ENCODE assay signal across 11 cellular contexts in genomic region chr19:35459414-35460082, GRCh38. TPM values are rescaled to one million over a fixed set of nuclear protein-coding genes. Genes with fewer than 3 reads are reported as not detected.
DNase-seq lines count a peak whose midpoint lies in the region; ATAC-seq, FAIRE-seq and TF ChIP-seq lines count a peak whose summit lies in the region.
"Had no signal": no experiment of that assay in that cellular context is flagged by ENCODE, and none has a peak within 500 bp of the region (broad histone marks: within the 10 kb centered on the region; RNA-seq: fewer than 3 reads in every experiment).

No MANE protein-coding gene starts in this region.

- peaks cover 24 to 30% of the 10 kb centered on the region in 2 donors for H3K4me1 Mint-ChIP-seq in natural killer cell

- POLR2A ChIA-PET in endothelial cell of umbilical vein (lab: Charles Lee) = no interaction called here

- H3K9me3 ChIP-seq in breast epithelium = no peaks in the 10 kb centered on the region
- H3K9me3 ChIP-seq in mammary epithelial cell (replicated peaks; ENCODE audit: insufficient read depth, low read length) = no peaks in the 10 kb centered on the region
- H3K9me3 ChIP-seq in endothelial cell of umbilical vein (replicated peaks; ENCODE audit: control insufficient read depth, insufficient read depth, low read length) = no peaks in the 10 kb centered on the region

- H4K20me1 ChIP-seq in mammary epithelial cell (ENCODE audit: insufficient read depth, low read length) (no peaks in the 10 kb centered on the region), endothelial cell of umbilical vein (replicated peaks; ENCODE audit: control insufficient read depth, extremely low read depth, insufficient read depth, low read length) (no peaks in the 10 kb centered on the region)

- H3K9ac ChIP-seq in mammary epithelial cell (ENCODE audit: insufficient read depth, low read length) = no peak overlapping the region
- no peak overlapping the region for H3K9ac ChIP-seq in endothelial cell of umbilical vein (replicated peaks; ENCODE audit: extremely low read depth, insufficient read depth, low read length)

- CTCF ChIA-PET in mammary epithelial cell (lab: Charles Lee; ENCODE audit: low non-redundant PET) = no interaction called here
- CTCF ChIA-PET in endothelial cell of umbilical vein (lab: Charles Lee) = no interaction called here

- TF ChIP-seq CTCF in breast epithelium (IDR thresholded peaks at IDR 0.05) = no peak
- no peak for TF ChIP-seq CTCF in mammary epithelial cell (conservative IDR thresholded peaks at IDR 0.05 in 1 of 2, IDR thresholded peaks at IDR 0.05 in 1 of 2; ENCODE audit: extremely low read depth in 1 of 2, insufficient read depth in 1 of 2, low read depth in 1 of 2, low read length in 2 of 2)
- TF ChIP-seq CTCF in endothelial cell of umbilical vein (IDR thresholded peaks at IDR 0.05; ENCODE audit: extremely low read depth in 1 of 2, insufficient read depth in 1 of 2, low read depth in 1 of 2, low read length in 2 of 2) = no peak
- no peak for TF ChIP-seq CTCF in natural killer cell (IDR thresholded peaks at IDR 0.05)

- TF ChIP-seq POLR2A in breast epithelium (IDR thresholded peaks at IDR 0.05) (no peak), endothelial cell of umbilical vein (IDR thresholded peaks at IDR 0.05; ENCODE audit: low read depth, low read length) (no peak)

- in situ Hi-C loops in mammary epithelial cell (cut with MboI; ENCODE audit: low sequenced_read_pairs in 2 of 2) = loop anchor here in 1 of 2 donors (10.0 kb wide), 1 partner anchor 105 kb away; the partner anchor contains the start of gene FFAR3

- intact Hi-C loops in breast epithelium (cut with DNase I; ENCODE audit: low total_unique reads) (no loop called here), mammary epithelial cell (cut with micrococcal nuclease) (loop anchor here (10.0 kb wide), 1 partner anchor 395 kb away; no protein-coding TSS in a partner anchor), endothelial cell of umbilical vein (cut with micrococcal nuclease) (no loop called here), natural killer cell (cut with micrococcal nuclease) (loop anchor here (10.0 kb wide), 1 partner anchor 195 kb away; the partner anchor contains the start of gene USF2)

- H3K4me1 ChIP-seq in breast epithelium (no peaks in the 10 kb centered on the region), mammary epithelial cell (ENCODE audit: insufficient read depth, low read length) (no peaks in the 10 kb centered on the region), endothelial cell of umbilical vein (ENCODE audit: control insufficient read depth, extremely low read depth, insufficient read depth, low read length) (no peaks in the 10 kb centered on the region)

- H2AFZ ChIP-seq in mammary epithelial cell (ENCODE audit: low read depth, low read length) (no peak overlapping the region), endothelial cell of umbilical vein (ENCODE audit: low read depth, low read length) (no peak overlapping the region)

- H3K4me2 ChIP-seq in mammary epithelial cell (ENCODE audit: insufficient read depth, low read depth, low read length) (no peak overlapping the region), endothelial cell of umbilical vein (ENCODE audit: insufficient read depth, low read length) (no peak overlapping the region)

- H3K36me3 Mint-ChIP-seq in natural killer cell = no peaks in the 10 kb centered on the region

- dilution Hi-C loops in mammary epithelial cell (cut with HindIII; ENCODE audit: low sequenced_read_pairs) = no loop called here
- dilution Hi-C loops in endothelial cell of umbilical vein (cut with MboI; ENCODE audit: extremely low pct_ligation_motif_present, low sequenced_read_pairs) = no loop called here

- H3K9me3 Mint-ChIP-seq in natural killer cell = no peaks in the 10 kb centered on the region

- peak overlapping the region; percentile 33 to 76 for H3K27ac ChIP-seq in breast epithelium
- no peak overlapping the region for H3K27ac ChIP-seq in mammary epithelial cell (ENCODE audit: insufficient read depth, low read depth, low read length)
- H3K27ac ChIP-seq in endothelial cell of umbilical vein (ENCODE audit: insufficient read depth, low read depth, low read length) = no peak overlapping the region

- no peaks in the 10 kb centered on the region for H3K27me3 Mint-ChIP-seq in natural killer cell (ENCODE audit: low read depth in 2 of 2)

- FAIRE-seq in endothelial cell of umbilical vein (lab: Jason Lieb, UNC) = no peak

- H3K4me3 Mint-ChIP-seq in natural killer cell = no peak overlapping the region

- WGBS in mammary epithelial cell (ENCODE audit: low coverage, missing lambda C conversion rate) = 85% methylated on average over 14 of the region's 14 CpGs

- H3K27me3 ChIP-seq in breast epithelium (no peaks in the 10 kb centered on the region), mammary epithelial cell (ENCODE audit: insufficient read depth, low read length) (no peaks in the 10 kb centered on the region), endothelial cell of umbilical vein (ENCODE audit: control insufficient read depth in 2 of 2, insufficient read depth in 2 of 2, low read length in 2 of 2) (no peaks in the 10 kb centered on the region)

- H3K4me3 ChIP-seq in breast epithelium (no peak overlapping the region), mammary epithelial cell (replicated peaks in 1 of 3; ENCODE audit: insufficient read depth in 1 of 3, low read depth in 2 of 3, low read length in 3 of 3) (no peak overlapping the region), endothelial cell of umbilical vein (replicated peaks in 1 of 3; ENCODE audit: insufficient read depth in 1 of 3, low read depth in 1 of 3, low read length in 3 of 3) (no peak overlapping the region)

- H3K9me1 ChIP-seq in endothelial cell of umbilical vein (replicated peaks; ENCODE audit: control insufficient read depth, extremely low read depth, insufficient read depth, low read length) = no peaks in the 10 kb centered on the region

- DNase-seq in breast epithelium (ENCODE audit: low spot score in 2 of 2) (no peak), mammary epithelial cell (no peak), endothelial cell of umbilical vein (ENCODE audit: low read depth, low spot score) (peak; percentile 47), natural killer cell (no peak), NCI-H2107 (lab: John Stamatoyannopoulos, UW) (no peak), putamen (ENCODE audit: low spot score) (no peak)
- DNase-seq: ACHN; NCI-H1417; stimulated activated naive CD8-positive, alpha-beta T cell treated with anti-CD3 and anti-CD28 coated beads, Interleukin-15, Interleukin-2, amounts not matched to agents 100 U/mL and 50 U/mL, for 24 hours had no signal

- peak overlapping the region; percentile 8 to 45 for H3K27ac Mint-ChIP-seq in natural killer cell

- H3K79me2 ChIP-seq in mammary epithelial cell (ENCODE audit: insufficient read depth, low read length) (no peaks in the 10 kb centered on the region), endothelial cell of umbilical vein (ENCODE audit: control insufficient read depth, insufficient read depth, low read length) (no peaks in the 10 kb centered on the region)

- no peak for ATAC-seq in natural killer cell
- ATAC-seq in HG03432 (IDR thresholded peaks at IDR 0.05; ENCODE audit: unreplicated experiment) = no peak
- no peak for ATAC-seq in HG03439 (IDR thresholded peaks at IDR 0.05; ENCODE audit: unreplicated experiment)
- ATAC-seq: stimulated activated naive CD8-positive, alpha-beta T cell treated with anti-CD3 and anti-CD28 coated beads, Interleukin-15, Interleukin-2, amounts not matched to agents 100 U/mL and 50 U/mL, for 24 hours had no signal

- no peaks in the 10 kb centered on the region for H3K36me3 ChIP-seq in breast epithelium
- no peaks in the 10 kb centered on the region for H3K36me3 ChIP-seq in mammary epithelial cell (ENCODE audit: insufficient read depth, low read length)
- H3K36me3 ChIP-seq in endothelial cell of umbilical vein (ENCODE audit: control insufficient read depth in 2 of 2, extremely low read depth in 1 of 2, insufficient read depth in 2 of 2, low read length in 2 of 2) = no peaks in the 10 kb centered on the region

- BruUV-seq in mammary epithelial cell (replicated peaks; lab: Mats Ljungman, UMichigan) (no TSS peak), endothelial cell of umbilical vein (replicated peaks; lab: Mats Ljungman, UMichigan) (no TSS peak)

RNA-seq across cellular contexts. Expression of gene FFAR2, which starts 11.5 kb away (rescaled TPM):
- total RNA-seq in breast epithelium (under 1 TPM in 1 of 3 donors, not detected in 2; 0.15 TPM), mammary epithelial cell (not detected), endothelial cell of umbilical vein (not detected in 2 replicates), natural killer cell (1 to 10 TPM in 2 of 3 donors, under 1 TPM in 1; 0.70 to 8.6 (median 1.6) TPM)
- polyA plus RNA-seq in mammary epithelial cell (not detected), endothelial cell of umbilical vein (not detected in 2 replicates)
- polyA minus RNA-seq in mammary epithelial cell (not detected), endothelial cell of umbilical vein (not detected in 2 replicates)
- not detected in 2 replicates for polyA plus RNA-seq in endothelial cell of umbilical vein (2011; cell fraction: cytosol; rRNA removed)
- not detected in 2 replicates for polyA plus RNA-seq in endothelial cell of umbilical vein (2011; cell fraction: nucleus; rRNA removed)
- not detected in 2 replicates for polyA plus RNA-seq in endothelial cell of umbilical vein (2012)
- not detected for polyA minus RNA-seq in endothelial cell of umbilical vein (2011; cell fraction: cytosol; rRNA and poly(A)+ RNA removed)
- polyA minus RNA-seq in endothelial cell of umbilical vein (2011; cell fraction: nucleus; rRNA and poly(A)+ RNA removed) = not detected in 2 replicates

RNA-seq across cellular contexts. Expression of gene KRTDAP, which starts 30.7 kb away (rescaled TPM):
- total RNA-seq in breast epithelium = not detected
- not detected for total RNA-seq in mammary epithelial cell
- not detected for polyA plus RNA-seq in mammary epithelial cell
- polyA minus RNA-seq in mammary epithelial cell = not detected
- not detected in 2 replicates for total RNA-seq in endothelial cell of umbilical vein
- polyA plus RNA-seq in endothelial cell of umbilical vein = not detected in 2 replicates
- polyA plus RNA-seq in endothelial cell of umbilical vein (2011; cell fraction: cytosol; rRNA removed) = not detected in 2 replicates
- polyA plus RNA-seq in endothelial cell of umbilical vein (2011; cell fraction: nucleus; rRNA removed) = not detected in 2 replicates
- polyA plus RNA-seq in endothelial cell of umbilical vein (2012) = not detected in 2 replicates
- polyA minus RNA-seq in endothelial cell of umbilical vein = not detected in 2 replicates
- polyA minus RNA-seq in endothelial cell of umbilical vein (2011; cell fraction: cytosol; rRNA and poly(A)+ RNA removed) = not detected
- not detected in 2 replicates for polyA minus RNA-seq in endothelial cell of umbilical vein (2011; cell fraction: nucleus; rRNA and poly(A)+ RNA removed)
- total RNA-seq in natural killer cell = not detected

RNA-seq across cellular contexts. Expression of gene DMKN, which starts 53.9 kb away (rescaled TPM):
- 100 to 1,000 TPM in 1 of 3 donors, 10 to 100 TPM in 1, under 1 TPM in 1; 0.96 to 135 (median 61.0) TPM for total RNA-seq in breast epithelium
- 100 to 1,000 TPM; 127 to 237 TPM for total RNA-seq in mammary epithelial cell
- polyA plus RNA-seq in mammary epithelial cell = 212 TPM
- polyA minus RNA-seq in mammary epithelial cell = 74.9 TPM
- not detected in 2 replicates for total RNA-seq in endothelial cell of umbilical vein
- polyA plus RNA-seq in endothelial cell of umbilical vein = not detected in 2 replicates
- polyA plus RNA-seq in endothelial cell of umbilical vein (2011; cell fraction: cytosol; rRNA removed) = not detected in 2 replicates
- not detected in 2 replicates for polyA plus RNA-seq in endothelial cell of umbilical vein (2011; cell fraction: nucleus; rRNA removed)
- polyA plus RNA-seq in endothelial cell of umbilical vein (2012) = not detected in 2 replicates
- polyA minus RNA-seq in endothelial cell of umbilical vein = not detected in 2 replicates
- 17.7 TPM for polyA minus RNA-seq in endothelial cell of umbilical vein (2011; cell fraction: cytosol; rRNA and poly(A)+ RNA removed)
- not detected in 2 replicates for polyA minus RNA-seq in endothelial cell of umbilical vein (2011; cell fraction: nucleus; rRNA and poly(A)+ RNA removed)
- total RNA-seq in natural killer cell = 10 to 100 TPM; 10.7 to 15.3 (median 11.3) TPM

Comparison
In these comparisons a context has a peak if more than half of its experiments do, and no peak if none do; other contexts are left out.
1. H3K27ac ChIP-seq: peak in breast epithelium (2 of 2); none in mammary epithelial cell (single experiment) and endothelial cell of umbilical vein (single experiment).
2. intact Hi-C loops: an anchor here in mammary epithelial cell (10.0 kb wide) and natural killer cell (10.0 kb wide); none called in breast epithelium and endothelial cell of umbilical vein.